In genomic region chr5:127001621-127002296, GRCh38 we compare ENCODE assay signal across 13 cellular contexts. TPM values are rescaled to one million over a fixed set of nuclear protein-coding genes. Genes with fewer than 3 reads are reported as not detected.
DNase-seq lines count a peak whose midpoint lies in the region; ATAC-seq and TF ChIP-seq lines count a peak whose summit lies in the region.
"Had no signal": no experiment of that assay in that cellular context is flagged by ENCODE, and none has a peak within 500 bp of the region (broad histone marks: within the 10 kb centered on the region; RNA-seq: fewer than 3 reads in every experiment).

No MANE protein-coding gene starts in this region.

- H3K9me3 ChIP-seq in AG04450 (ENCODE audit: control insufficient read depth, insufficient read depth, low read length) = no peaks in the 10 kb centered on the region; the same call in 1 of the 2 replicates
- no peaks in the 10 kb centered on the region for H3K9me3 ChIP-seq in effector memory CD4-positive, alpha-beta T cell (ENCODE audit: control insufficient read depth, low read length)

- peak overlapping the region in 1 of 6 donors; percentile 5 for H3K27ac Mint-ChIP-seq in immature natural killer cell
- H3K27ac Mint-ChIP-seq: activated B cell treated with CpG ODN at 0.5 μM for 24 hours; CD4-positive, alpha-beta memory T cell had no signal

- H3K9me3 Mint-ChIP-seq in immature natural killer cell = no peaks in the 10 kb centered on the region
- H3K9me3 Mint-ChIP-seq: activated B cell treated with CpG ODN at 0.5 μM for 24 hours; CD4-positive, alpha-beta memory T cell had no signal

- H3K36me3 Mint-ChIP-seq in immature natural killer cell = peaks cover 0 to 7% (median 0%) of the 10 kb centered on the region in 3 donors
- H3K36me3 Mint-ChIP-seq: CD4-positive, alpha-beta memory T cell had no signal

- no peaks in the 10 kb centered on the region for H3K36me3 ChIP-seq in effector memory CD4-positive, alpha-beta T cell (ENCODE audit: control insufficient read depth, insufficient read depth, low read length)

- ATAC-seq in GM21723 (IDR thresholded peaks at IDR 0.05; ENCODE audit: unreplicated experiment) = no peak
- ATAC-seq: Panc1 had no signal

- CTCF ChIA-PET in AG04450 (lab: Charles Lee) = interaction anchor here (0.6 to 0.7 kb wide), 2 partner anchors 32 to 44 kb away, joined by 3 read pairs; no protein-coding TSS in a partner anchor

- H3K27me3 ChIP-seq in AG04450 (ENCODE audit: control insufficient read depth, insufficient read depth, low read length) = no peaks in the 10 kb centered on the region
- no peaks in the 10 kb centered on the region for H3K27me3 ChIP-seq in effector memory CD4-positive, alpha-beta T cell (replicated peaks; ENCODE audit: control insufficient read depth, insufficient read depth, low read length, poor library complexity, severe bottlenecking)

- H3K4me3 ChIP-seq in AG04450 (ENCODE audit: low read depth, low read length) = no peak overlapping the region
- no peak overlapping the region for H3K4me3 ChIP-seq in cardiac fibroblast (replicated peaks in 1 of 2; ENCODE audit: low read depth in 2 of 2, low read length in 2 of 2)
- no peak overlapping the region for H3K4me3 ChIP-seq in effector memory CD4-positive, alpha-beta T cell (ENCODE audit: insufficient read depth, low read depth, low read length, poor library complexity, severe bottlenecking)

- POLR2A ChIA-PET in AG04450 (lab: Yijun Ruan, JAX) = no interaction called here

- H3K4me3 Mint-ChIP-seq in immature natural killer cell = no peak overlapping the region
- H3K4me3 Mint-ChIP-seq: activated B cell treated with CpG ODN at 0.5 μM for 24 hours; CD4-positive, alpha-beta memory T cell had no signal

- H3K27ac ChIP-seq in AG04450 (ENCODE audit: low read depth, low read length) = peak overlapping the region; percentile 65
- H3K27ac ChIP-seq in effector memory CD4-positive, alpha-beta T cell (ENCODE audit: insufficient read depth, low read length, poor library complexity, severe bottlenecking) = no peak overlapping the region

- H3K27me3 Mint-ChIP-seq in immature natural killer cell (ENCODE audit: low read depth in 3 of 3) = peaks cover 3 to 7% (median 5%) of the 10 kb centered on the region in 3 donors
- H3K27me3 Mint-ChIP-seq: activated B cell treated with CpG ODN at 0.5 μM for 24 hours; CD4-positive, alpha-beta memory T cell had no signal

- peaks cover under 1 to 4% of the 10 kb centered on the region in 2 donors for H3K4me1 Mint-ChIP-seq in immature natural killer cell
- H3K4me1 Mint-ChIP-seq: CD4-positive, alpha-beta memory T cell had no signal

- H3K4me1 ChIP-seq in effector memory CD4-positive, alpha-beta T cell (ENCODE audit: control insufficient read depth, insufficient read depth, low read length, poor library complexity, severe bottlenecking) = no peaks in the 10 kb centered on the region

- DNase-seq in AG04450 (ENCODE audit: low read depth, low spot score) (peak; percentile 79), HT1080 (ENCODE audit: low read depth) (peak; percentile 87), cardiac fibroblast (ENCODE audit: low read depth in 2 of 2) (peak; percentile 87 to 92), kidney tubule cell (ENCODE audit: low spot score) (peak; percentile 96), immature natural killer cell (no peak), GM20000 (ENCODE audit: low spot score) (no peak)
- DNase-seq in effector memory CD4-positive, alpha-beta T cell = no peak
- DNase-seq: activated B cell treated with CpG ODN at 0.5 μM for 24 hours; CD4-positive, alpha-beta memory T cell; NCI-H146; occipital lobe had no signal

- no peak for TF ChIP-seq CTCF in AG04450 (IDR thresholded peaks at IDR 0.05; ENCODE audit: low read depth, low read length)
- TF ChIP-seq CTCF in cardiac fibroblast (IDR thresholded peaks at IDR 0.05; ENCODE audit: low read depth, low read length) = no peak
- TF ChIP-seq CTCF in GM20000 (IDR thresholded peaks at IDR 0.05; ENCODE audit: extremely low read depth, missing control alignments) = no peak

RNA-seq across cellular contexts. Expression of gene MARCHF3, which starts 28.6 kb away (rescaled TPM):
- 6.7 and 6.8 TPM in 2 replicates for polyA plus RNA-seq in AG04450 (2011; rRNA removed)
- 8.5 and 15.1 TPM in 2 replicates for polyA minus RNA-seq in AG04450 (2011; rRNA and poly(A)+ RNA removed)
- total RNA-seq in HT1080 (2014; rRNA removed; shearing (Covaris generic)) = 5.0 and 9.9 TPM in 2 replicates
- 8.6 and 9.5 TPM in 2 replicates for polyA plus RNA-seq in HT1080 (2015; cell fraction: cytosol; rRNA removed)
- 4.1 TPM in 2 replicates for polyA plus RNA-seq in HT1080 (2015; cell fraction: nucleus; rRNA removed)
- polyA plus RNA-seq in immature natural killer cell = 1 to 10 TPM; 2.6 to 4.6 (median 3.4) TPM

Comparison
In these comparisons a context has a peak if more than half of its experiments do, and no peak if none do; other contexts are left out.
1. DNase-seq: peak in AG04450 (single experiment), HT1080 (single experiment), cardiac fibroblast (2 of 2) and kidney tubule cell (single experiment); none in immature natural killer cell (0 of 3), GM20000 (single experiment) and effector memory CD4-positive, alpha-beta T cell (0 of 3).